ENCODE assay signal across 8 cellular contexts in the genomic region with DNA sequence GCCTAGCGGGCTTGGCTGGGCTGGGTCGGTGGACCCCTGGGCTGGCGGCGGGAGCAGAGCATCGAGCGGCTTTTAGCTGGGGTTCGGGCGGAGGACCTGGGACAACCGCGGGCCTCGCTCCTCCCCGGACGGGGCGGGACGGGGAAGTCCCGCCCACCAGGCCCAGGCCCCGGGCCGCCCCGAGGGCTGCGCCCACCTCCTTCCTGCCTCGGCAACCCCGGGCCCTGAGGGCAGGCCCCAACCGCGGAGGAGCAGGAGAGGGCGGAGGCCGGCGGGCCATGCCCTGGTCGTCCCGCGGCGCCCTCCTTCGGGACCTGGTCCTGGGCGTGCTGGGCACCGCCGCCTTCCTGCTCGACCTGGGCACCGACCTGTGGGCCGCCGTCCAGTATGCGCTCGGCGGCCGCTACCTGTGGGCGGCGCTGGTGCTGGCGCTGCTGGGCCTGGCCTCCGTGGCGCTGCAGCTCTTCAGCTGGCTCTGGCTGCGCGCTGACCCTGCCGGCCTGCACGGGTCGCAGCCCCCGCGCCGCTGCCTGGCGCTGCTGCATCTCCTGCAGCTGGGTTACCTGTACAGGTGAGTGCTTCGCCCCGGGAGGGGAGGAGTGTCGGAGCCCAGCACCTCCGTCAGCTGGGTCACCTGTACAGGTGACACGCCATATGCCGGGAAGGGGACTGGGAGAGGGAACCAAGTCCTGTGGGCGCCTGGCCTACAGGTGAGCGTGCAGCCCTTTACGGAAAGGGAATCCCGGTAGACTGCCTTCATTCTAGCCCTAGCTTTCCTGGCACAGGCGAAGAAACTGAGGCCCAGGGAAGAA. TPM values are rescaled to one million over a fixed set of nuclear protein-coding genes. Genes with fewer than 3 reads are reported as not detected.
DNase-seq lines count a peak whose midpoint lies in the region; ATAC-seq and TF ChIP-seq lines count a peak whose summit lies in the region.

XKR8 (plus strand) TSS at position 182 of the 812 bp plus-strand sequence; CDS start at position 279, 97 bp downstream.

- H3K4me3 ChIP-seq in endodermal cell (ENCODE audit: low read length): peak within 1 kb of the TSS; percentile 94
- H3K4me3 ChIP-seq in mesodermal cell (ENCODE audit: extremely low read depth, insufficient read depth, low read length, poor library complexity, severe bottlenecking): peak within 1 kb of the TSS; percentile 51

- 3 to 20% methylated on average over 23 to 68 of the region's 68 CpGs for WGBS in endodermal cell (ENCODE audit: insufficient coverage in 1 of 2, insufficient read length in 1 of 2), 2 experiments
- 8% methylated on average over 59 to 61 of the region's 68 CpGs for WGBS in mesodermal cell (ENCODE audit: insufficient coverage in 2 of 2), 2 experiments

- H3K27ac ChIP-seq in endodermal cell (ENCODE audit: low read depth, low read length) (peak within 1 kb of the TSS; percentile 80), mesodermal cell (ENCODE audit: low read depth, low read length, severe bottlenecking) (peak within 1 kb of the TSS; percentile 95)

- peaks cover 14% of the 10 kb centered on the region for H3K36me3 ChIP-seq in endodermal cell (ENCODE audit: control insufficient read depth, insufficient read depth, low read length)
- H3K36me3 ChIP-seq in mesodermal cell (ENCODE audit: control insufficient read depth, insufficient read depth, low read length): peaks cover 18% of the 10 kb centered on the region

- H3K9ac ChIP-seq in endodermal cell (ENCODE audit: extremely low read depth, low read length, poor library complexity, severe bottlenecking): peak within 1 kb of the TSS; percentile 83

- DNase-seq in NCI-H226 (peak; percentile 81), endodermal cell (peak; percentile 96), SHP77 treated with DMSO at 0.1 percent for 48 hours (lab: John Stamatoyannopoulos, UW) (no peak)
- DNase-seq in activated CD8-positive, alpha-beta memory T cell treated with anti-CD3 and anti-CD28 coated beads, Interleukin-2, amount 10 ng/mL, durations not matched to agents 7 days and 5 days: peak; percentile 88
- DNase-seq in stimulated activated CD8-positive, alpha-beta memory T cell treated with anti-CD3 and anti-CD28 coated beads, Interleukin-2, amount 100 ng/mL, for 48 hours (ENCODE audit: low read depth in 2 of 2): peak; percentile 73 to 75

- peak; percentile 86 for ATAC-seq in HG02885 (IDR thresholded peaks at IDR 0.05; ENCODE audit: poor library complexity, unreplicated experiment)
- ATAC-seq in activated CD8-positive, alpha-beta memory T cell treated with anti-CD3 and anti-CD28 coated beads, Interleukin-2, amount 10 ng/mL, durations not matched to agents 7 days and 5 days: peak; percentile 99

- peak; percentile 78 for TF ChIP-seq CTCF in endodermal cell (conservative IDR thresholded peaks at IDR 0.05)

- H3K4me1 ChIP-seq in endodermal cell (ENCODE audit: control insufficient read depth, insufficient read depth, low read length): peaks cover 4% of the 10 kb centered on the region
- H3K4me1 ChIP-seq in mesodermal cell (ENCODE audit: control insufficient read depth, insufficient read depth, low read length, poor library complexity, severe bottlenecking): no peaks in the 10 kb centered on the region

- H3K4me1 Mint-ChIP-seq in activated CD8-positive, alpha-beta memory T cell treated with anti-CD3 and anti-CD28 coated beads, Interleukin-2, amount 10 ng/mL, durations not matched to agents 7 days and 5 days: peaks cover 21% of the 10 kb centered on the region
- peaks cover 18% of the 10 kb centered on the region for H3K4me1 Mint-ChIP-seq in endodermal cell

- H3K4me3 Mint-ChIP-seq in activated CD8-positive, alpha-beta memory T cell treated with anti-CD3 and anti-CD28 coated beads, Interleukin-2, amount 10 ng/mL, durations not matched to agents 7 days and 5 days: peak within 1 kb of the TSS; percentile 77
- peak within 1 kb of the TSS; percentile 68 for H3K4me3 Mint-ChIP-seq in endodermal cell

- no peaks in the 10 kb centered on the region for H3K27me3 ChIP-seq in endodermal cell (ENCODE audit: control insufficient read depth, insufficient read depth, low read length, poor library complexity, severe bottlenecking)

- CTCF ChIA-PET in activated CD8-positive, alpha-beta memory T cell treated with anti-CD3 and anti-CD28 coated beads, Interleukin-2, amount 10 ng/mL, durations not matched to agents 7 days and 5 days (lab: Charles Lee): interaction anchor here (1.0 to 3.7 kb wide), 12 partner anchors 8 to 249 kb away, joined by 3 to 12 read pairs (median 4); partner anchors contain the start of gene PPP1R8

- H3K27me3 Mint-ChIP-seq in activated CD8-positive, alpha-beta memory T cell treated with anti-CD3 and anti-CD28 coated beads, Interleukin-2, amount 10 ng/mL, durations not matched to agents 7 days and 5 days: no peaks in the 10 kb centered on the region
- no peaks in the 10 kb centered on the region for H3K27me3 Mint-ChIP-seq in endodermal cell (ENCODE audit: insufficient read depth)

- H3K27ac Mint-ChIP-seq in activated CD8-positive, alpha-beta memory T cell treated with anti-CD3 and anti-CD28 coated beads, Interleukin-2, amount 10 ng/mL, durations not matched to agents 7 days and 5 days: peak within 1 kb of the TSS; percentile 80
- H3K27ac Mint-ChIP-seq in endodermal cell: peak within 1 kb of the TSS; percentile 95

- H3K9me3 ChIP-seq in endodermal cell (ENCODE audit: control insufficient read depth, low read length) (no peaks in the 10 kb centered on the region), mesodermal cell (ENCODE audit: control insufficient read depth, low read length) (no peaks in the 10 kb centered on the region)

- peaks cover 2% of the 10 kb centered on the region for H3K36me3 Mint-ChIP-seq in activated CD8-positive, alpha-beta memory T cell treated with anti-CD3 and anti-CD28 coated beads, Interleukin-2, amount 10 ng/mL, durations not matched to agents 7 days and 5 days
- H3K36me3 Mint-ChIP-seq in endodermal cell (ENCODE audit: low read depth): peaks cover 14% of the 10 kb centered on the region

- peak; percentile 61 for TF ChIP-seq POLR2A in GM15510 (IDR thresholded peaks at IDR 0.05; ENCODE audit: borderline replicate concordance, extremely low read depth, insufficient read length)

- no peaks in the 10 kb centered on the region for H3K9me3 Mint-ChIP-seq in activated CD8-positive, alpha-beta memory T cell treated with anti-CD3 and anti-CD28 coated beads, Interleukin-2, amount 10 ng/mL, durations not matched to agents 7 days and 5 days (ENCODE audit: low read depth)
- no peaks in the 10 kb centered on the region for H3K9me3 Mint-ChIP-seq in endodermal cell

RNA-seq across cellular contexts. Expression of gene XKR8, which starts in this region (rescaled TPM):
- total RNA-seq in activated CD8-positive, alpha-beta memory T cell treated with anti-CD3 and anti-CD28 coated beads, Interleukin-2, amount 10 ng/mL, durations not matched to agents 7 days and 5 days: 1 to 10 TPM; 5.2 to 6.6 TPM
- total RNA-seq in endodermal cell: 10 to 100 TPM; 17.5 to 17.7 TPM
- 11.0 TPM for polyA plus RNA-seq in endodermal cell (2013, experiment 1 of 2)
- polyA plus RNA-seq in endodermal cell (2013, experiment 2 of 2): 10.3 TPM
- polyA plus RNA-seq in mesodermal cell (2013, experiment 1 of 2): 14.0 TPM
- polyA plus RNA-seq in mesodermal cell (2013, experiment 2 of 2): 11.6 TPM
